Comparison of ENCODE assay signal across 11 cellular contexts in the genomic region with DNA sequence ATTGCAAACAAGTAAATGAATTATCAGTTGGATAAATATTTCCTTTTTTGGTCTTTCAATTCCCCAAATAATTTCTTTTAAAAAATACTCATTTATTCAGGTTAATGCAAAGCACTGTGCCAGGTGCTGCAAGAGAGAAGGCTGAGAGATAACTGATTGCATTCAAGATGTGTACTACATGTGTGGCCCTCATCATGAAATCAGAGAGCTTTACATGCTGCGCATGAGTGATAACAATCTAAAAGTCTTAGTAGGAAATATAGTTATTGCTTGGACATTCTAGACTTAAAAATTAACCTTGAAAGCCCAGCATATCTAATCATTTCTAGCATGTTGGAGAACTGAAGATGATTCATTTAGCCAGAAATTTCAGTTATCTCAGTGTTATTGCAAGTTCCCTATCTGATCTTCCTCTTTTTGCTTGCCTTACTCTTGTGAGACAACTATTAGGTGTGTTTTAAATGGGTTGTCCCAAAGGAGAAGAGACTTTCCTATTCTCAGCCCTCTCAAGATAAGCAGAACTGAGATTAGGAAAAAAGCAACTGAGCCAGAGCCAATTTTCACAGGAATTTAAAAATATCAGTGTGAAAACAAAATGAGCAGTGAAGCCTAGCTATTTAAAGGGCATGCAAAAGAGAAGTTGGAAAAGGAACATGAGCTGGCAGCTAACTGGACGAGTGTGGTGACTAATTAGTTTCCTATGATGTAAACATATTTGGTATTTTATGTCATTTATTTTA.
DNase-seq lines count a peak whose midpoint lies in the region; ATAC-seq and TF ChIP-seq lines count a peak whose summit lies in the region.
"Had no signal": no experiment of that assay in that cellular context is flagged by ENCODE, and none has a peak within 500 bp of the region (broad histone marks: within the 10 kb centered on the region; RNA-seq: fewer than 3 reads in every experiment).

No MANE protein-coding gene starts in this region.

- no peak for DNase-seq in SK-N-SH
- DNase-seq in foreskin fibroblast = peak; percentile 37 to 72
- DNase-seq in sciatic nerve (ENCODE audit: low spot score) = no peak
- no peak for DNase-seq in suprapubic skin (ENCODE audit: low spot score in 2 of 2)
- DNase-seq in activated CD4-positive, alpha-beta T cell treated with anti-CD3 and anti-CD28 coated beads, Interleukin-2, amount 50 U/mL, for 4 hours = no peak
- DNase-seq: foreskin melanocyte, nephron progenitor cell, SJCRH30 had no signal

- ATAC-seq in HG03159 (IDR thresholded peaks at IDR 0.05; ENCODE audit: unreplicated experiment) (peak; percentile 44), sciatic nerve (peak; percentile 57), GM18909 (IDR thresholded peaks at IDR 0.05; ENCODE audit: poor library complexity, unreplicated experiment) (no peak), esophagus mucosa (no peak)

- H3K9me3 ChIP-seq in SK-N-SH (no peaks in the 10 kb centered on the region), suprapubic skin (no peaks in the 10 kb centered on the region)
- H3K9me3 ChIP-seq: SJCRH30 had no signal

- H2AFZ ChIP-seq in SK-N-SH (ENCODE audit: low read depth) = no peak overlapping the region

- CTCF ChIA-PET in SK-N-SH (lab: Yijun Ruan, JAX) = no interaction called here

- H3K36me3 ChIP-seq in SK-N-SH (replicated peaks in 1 of 2; ENCODE audit: control insufficient read depth in 1 of 2, insufficient read depth in 2 of 2, low read length in 1 of 2) (no peaks in the 10 kb centered on the region), suprapubic skin (no peaks in the 10 kb centered on the region)
- H3K36me3 ChIP-seq: SJCRH30 had no signal

- peak overlapping the region; percentile 32; the same call in 1 of the 2 replicates for H3K4me2 ChIP-seq in SK-N-SH

- H3K79me2 ChIP-seq in SK-N-SH (ENCODE audit: insufficient read depth) = peaks cover 3% of the 10 kb centered on the region; the same call in 1 of the 2 replicates

- H3K27ac ChIP-seq in SK-N-SH (ENCODE audit: low read depth in 2 of 2, low read length in 1 of 2) = peak overlapping the region in 1 of 2 experiments; percentile 68; a peak in 2 of 4 replicates
- H3K27ac ChIP-seq in suprapubic skin = no peak overlapping the region
- H3K27ac ChIP-seq: SJCRH30 had no signal

- no peaks in the 10 kb centered on the region for H4K20me1 ChIP-seq in SK-N-SH (ENCODE audit: insufficient read depth)

- H3F3A ChIP-seq in SK-N-SH (replicated peaks; ENCODE audit: insufficient read depth) = peaks cover 17% of the 10 kb centered on the region

- 48% methylated on average over 2 of the region's 2 CpGs for WGBS in SK-N-SH (ENCODE audit: low lambda C conversion rate)
- WGBS in suprapubic skin = 37% methylated on average over 2 of the region's 2 CpGs

- H3K4me1 ChIP-seq in SK-N-SH (ENCODE audit: control insufficient read depth in 1 of 2, insufficient read depth in 2 of 2, low read depth in 1 of 2, low read length in 1 of 2) = peaks cover 3 to 28% of the 10 kb centered on the region in 2 experiments; a peak in 3 of 4 replicates
- H3K4me1 ChIP-seq in suprapubic skin = peaks cover 34% of the 10 kb centered on the region

- POLR2A ChIA-PET in SK-N-SH (lab: Yijun Ruan, JAX) = no interaction called here

- TF ChIP-seq EP300 in SK-N-SH (IDR thresholded peaks at IDR 0.05; ENCODE audit: borderline replicate concordance in 1 of 2, low read depth in 1 of 2, low read length in 1 of 2) (peak in 1 of 2 experiments; percentile 22; a peak in 1 of 4 replicates), suprapubic skin (IDR thresholded peaks at IDR 0.05) (no peak)

- H3K9me2 ChIP-seq in SK-N-SH = no peaks in the 10 kb centered on the region

- TF ChIP-seq POLR2A in suprapubic skin (IDR thresholded peaks at IDR 0.05) = no peak

- intact Hi-C loops in sciatic nerve (cut with DNase I) = no loop called here

- TF ChIP-seq CTCF in SK-N-SH (IDR thresholded peaks at IDR 0.05) = no peak
- no peak for TF ChIP-seq CTCF in foreskin fibroblast (IDR thresholded peaks at IDR 0.05; ENCODE audit: low read depth, low read length)
- no peak for TF ChIP-seq CTCF in suprapubic skin (IDR thresholded peaks at IDR 0.05)

- TF ChIP-seq RAD21 in SK-N-SH (IDR thresholded peaks at IDR 0.05; ENCODE audit: low read length) = no peak

- H3K4me3 ChIP-seq in SK-N-SH (ENCODE audit: low read depth in 2 of 2, low read length in 1 of 2) = no peak overlapping the region
- H3K4me3 ChIP-seq in foreskin fibroblast (ENCODE audit: low read depth in 1 of 2, low read length in 2 of 2) = no peak overlapping the region
- H3K4me3 ChIP-seq in suprapubic skin = no peak overlapping the region
- H3K4me3 ChIP-seq: SJCRH30 had no signal

- H3K9ac ChIP-seq in SK-N-SH = no peak overlapping the region

- H3K27me3 ChIP-seq in SK-N-SH (ENCODE audit: insufficient read depth) = no peaks in the 10 kb centered on the region
- H3K27me3 ChIP-seq in suprapubic skin = no peaks in the 10 kb centered on the region
- H3K27me3 ChIP-seq: SJCRH30 had no signal

TF ChIP-seq in SK-N-SH, 30 proteins besides CTCF, POLR2A, EP300 and RAD21:
- TF ChIP-seq NFIC (IDR thresholded peaks at IDR 0.05; ENCODE audit: borderline replicate concordance) (0 out of 2 replicates have a peak, but pooled peaks have one; percentile 15), MXI1 (IDR thresholded peaks at IDR 0.05; ENCODE audit: low read depth, low read length) (no peak), FOSL2 (IDR thresholded peaks at IDR 0.05; ENCODE audit: borderline replicate concordance, low read depth) (peak; percentile 38; the same call in 1 of the 2 replicates), SMC3 (IDR thresholded peaks at IDR 0.05; ENCODE audit: low read depth, low read length) (no peak), TCF12 (IDR thresholded peaks at IDR 0.05) (peak; percentile 13; the same call in 1 of the 2 replicates), RXRA (IDR thresholded peaks at IDR 0.05; ENCODE audit: borderline replicate concordance, low read depth) (no peak)
- TF ChIP-seq, protein P1, sequence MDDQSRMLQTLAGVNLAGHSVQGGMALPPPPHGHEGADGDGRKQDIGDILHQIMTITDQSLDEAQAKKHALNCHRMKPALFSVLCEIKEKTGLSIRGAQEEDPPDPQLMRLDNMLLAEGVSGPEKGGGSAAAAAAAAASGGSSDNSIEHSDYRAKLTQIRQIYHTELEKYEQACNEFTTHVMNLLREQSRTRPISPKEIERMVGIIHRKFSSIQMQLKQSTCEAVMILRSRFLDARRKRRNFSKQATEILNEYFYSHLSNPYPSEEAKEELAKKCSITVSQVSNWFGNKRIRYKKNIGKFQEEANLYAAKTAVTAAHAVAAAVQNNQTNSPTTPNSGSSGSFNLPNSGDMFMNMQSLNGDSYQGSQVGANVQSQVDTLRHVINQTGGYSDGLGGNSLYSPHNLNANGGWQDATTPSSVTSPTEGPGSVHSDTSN (IDR thresholded peaks at IDR 0.05) = 0 out of 2 replicates have a peak, but pooled peaks have one; percentile 4
- TF ChIP-seq, protein P2, sequence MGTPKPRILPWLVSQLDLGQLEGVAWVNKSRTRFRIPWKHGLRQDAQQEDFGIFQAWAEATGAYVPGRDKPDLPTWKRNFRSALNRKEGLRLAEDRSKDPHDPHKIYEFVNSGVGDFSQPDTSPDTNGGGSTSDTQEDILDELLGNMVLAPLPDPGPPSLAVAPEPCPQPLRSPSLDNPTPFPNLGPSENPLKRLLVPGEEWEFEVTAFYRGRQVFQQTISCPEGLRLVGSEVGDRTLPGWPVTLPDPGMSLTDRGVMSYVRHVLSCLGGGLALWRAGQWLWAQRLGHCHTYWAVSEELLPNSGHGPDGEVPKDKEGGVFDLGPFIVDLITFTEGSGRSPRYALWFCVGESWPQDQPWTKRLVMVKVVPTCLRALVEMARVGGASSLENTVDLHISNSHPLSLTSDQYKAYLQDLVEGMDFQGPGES (IDR thresholded peaks at IDR 0.05; ENCODE audit: low read depth, low read length) = no peak
- TF ChIP-seq, protein P3, sequence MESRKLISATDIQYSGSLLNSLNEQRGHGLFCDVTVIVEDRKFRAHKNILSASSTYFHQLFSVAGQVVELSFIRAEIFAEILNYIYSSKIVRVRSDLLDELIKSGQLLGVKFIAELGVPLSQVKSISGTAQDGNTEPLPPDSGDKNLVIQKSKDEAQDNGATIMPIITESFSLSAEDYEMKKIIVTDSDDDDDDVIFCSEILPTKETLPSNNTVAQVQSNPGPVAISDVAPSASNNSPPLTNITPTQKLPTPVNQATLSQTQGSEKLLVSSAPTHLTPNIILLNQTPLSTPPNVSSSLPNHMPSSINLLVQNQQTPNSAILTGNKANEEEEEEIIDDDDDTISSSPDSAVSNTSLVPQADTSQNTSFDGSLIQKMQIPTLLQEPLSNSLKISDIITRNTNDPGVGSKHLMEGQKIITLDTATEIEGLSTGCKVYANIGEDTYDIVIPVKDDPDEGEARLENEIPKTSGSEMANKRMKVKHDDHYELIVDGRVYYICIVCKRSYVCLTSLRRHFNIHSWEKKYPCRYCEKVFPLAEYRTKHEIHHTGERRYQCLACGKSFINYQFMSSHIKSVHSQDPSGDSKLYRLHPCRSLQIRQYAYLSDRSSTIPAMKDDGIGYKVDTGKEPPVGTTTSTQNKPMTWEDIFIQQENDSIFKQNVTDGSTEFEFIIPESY (IDR thresholded peaks at IDR 0.05; ENCODE audit: borderline replicate concordance, low read depth) = no peak

Comparison
In these comparisons a context has a peak if more than half of its experiments do, and no peak if none do; other contexts are left out.
1. ATAC-seq: peak in HG03159 (single experiment) and sciatic nerve (single experiment); none in GM18909 (single experiment) and esophagus mucosa (single experiment).
2. DNase-seq: peak in foreskin fibroblast (2 of 2); none in SK-N-SH (single experiment), sciatic nerve (single experiment), suprapubic skin (0 of 2) and activated CD4-positive, alpha-beta T cell treated with anti-CD3 and anti-CD28 coated beads, Interleukin-2, amount 50 U/mL, for 4 hours (0 of 2).